2 cellular contexts compared by ENCODE assay signal in genomic region chr19:39037194-39037593, GRCh38.
TF ChIP-seq lines count a peak whose summit lies in the region.

No MANE protein-coding gene starts in this region.

TF ChIP-seq in HepG2, 621 proteins besides CTCF, POLR2A, EP300 and RAD21:
- TF ChIP-seq ZNF800 (CRISPR knock-in tag; IDR thresholded peaks at IDR 0.05) = no peak
- TF ChIP-seq ZNF121 (CRISPR knock-in tag; IDR thresholded peaks at IDR 0.05) = peak; percentile 52; the same call in 1 of the 2 replicates

TF ChIP-seq in K562, 482 proteins besides CTCF, POLR2A, EP300 and RAD21:
- TF ChIP-seq ZNF121 (CRISPR knock-in tag; conservative IDR thresholded peaks at IDR 0.05) (peak; percentile 68), RBM25 (IDR thresholded peaks at IDR 0.05; ENCODE audit: low read depth, low read length, severe bottlenecking) (peak; percentile 23), ZNF707 (CRISPR knock-in tag; conservative IDR thresholded peaks at IDR 0.05) (no peak), ZNF592 (IDR thresholded peaks at IDR 0.05) (no peak), PTBP1 (IDR thresholded peaks at IDR 0.05; ENCODE audit: low read depth, low read length) (no peak)
TF ChIP-seq in K562: peak in this region for 2.
